Comparison of ENCODE assay signal across 1 cellular context in the genomic region with DNA sequence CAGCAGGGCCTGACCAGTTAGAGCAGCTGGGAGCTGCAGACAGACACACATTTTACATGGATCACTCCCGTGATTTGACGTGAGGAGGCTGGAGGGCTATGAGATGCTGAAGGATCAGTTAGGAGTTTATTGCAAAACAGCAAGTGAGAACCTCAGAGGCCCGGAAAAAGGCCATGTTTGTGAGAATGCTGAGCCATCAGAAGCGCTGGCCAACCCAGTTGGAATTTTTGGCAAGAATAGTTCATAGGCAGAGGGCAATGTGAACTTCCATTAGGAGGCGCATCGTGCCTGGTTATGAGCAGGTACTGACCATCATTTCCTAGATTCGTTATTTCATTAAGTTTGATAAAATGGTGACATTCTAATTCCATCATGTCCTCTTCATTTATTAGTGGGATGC.
TF ChIP-seq lines count a peak whose summit lies in the region.

No MANE protein-coding gene starts in this region.

TF ChIP-seq in GM23338, 12 proteins besides CTCF, POLR2A, EP300 and RAD21 (continued from another document):
- no peak for TF ChIP-seq JUNB (IDR thresholded peaks at IDR 0.05; ENCODE audit: unreplicated experiment)
- TF ChIP-seq ZNF331 (CRISPR knock-in tag; IDR thresholded peaks at IDR 0.05; ENCODE audit: low read depth), result no peak
- TF ChIP-seq ETS1 (IDR thresholded peaks at IDR 0.05), result no peak
- TF ChIP-seq, protein P1, sequence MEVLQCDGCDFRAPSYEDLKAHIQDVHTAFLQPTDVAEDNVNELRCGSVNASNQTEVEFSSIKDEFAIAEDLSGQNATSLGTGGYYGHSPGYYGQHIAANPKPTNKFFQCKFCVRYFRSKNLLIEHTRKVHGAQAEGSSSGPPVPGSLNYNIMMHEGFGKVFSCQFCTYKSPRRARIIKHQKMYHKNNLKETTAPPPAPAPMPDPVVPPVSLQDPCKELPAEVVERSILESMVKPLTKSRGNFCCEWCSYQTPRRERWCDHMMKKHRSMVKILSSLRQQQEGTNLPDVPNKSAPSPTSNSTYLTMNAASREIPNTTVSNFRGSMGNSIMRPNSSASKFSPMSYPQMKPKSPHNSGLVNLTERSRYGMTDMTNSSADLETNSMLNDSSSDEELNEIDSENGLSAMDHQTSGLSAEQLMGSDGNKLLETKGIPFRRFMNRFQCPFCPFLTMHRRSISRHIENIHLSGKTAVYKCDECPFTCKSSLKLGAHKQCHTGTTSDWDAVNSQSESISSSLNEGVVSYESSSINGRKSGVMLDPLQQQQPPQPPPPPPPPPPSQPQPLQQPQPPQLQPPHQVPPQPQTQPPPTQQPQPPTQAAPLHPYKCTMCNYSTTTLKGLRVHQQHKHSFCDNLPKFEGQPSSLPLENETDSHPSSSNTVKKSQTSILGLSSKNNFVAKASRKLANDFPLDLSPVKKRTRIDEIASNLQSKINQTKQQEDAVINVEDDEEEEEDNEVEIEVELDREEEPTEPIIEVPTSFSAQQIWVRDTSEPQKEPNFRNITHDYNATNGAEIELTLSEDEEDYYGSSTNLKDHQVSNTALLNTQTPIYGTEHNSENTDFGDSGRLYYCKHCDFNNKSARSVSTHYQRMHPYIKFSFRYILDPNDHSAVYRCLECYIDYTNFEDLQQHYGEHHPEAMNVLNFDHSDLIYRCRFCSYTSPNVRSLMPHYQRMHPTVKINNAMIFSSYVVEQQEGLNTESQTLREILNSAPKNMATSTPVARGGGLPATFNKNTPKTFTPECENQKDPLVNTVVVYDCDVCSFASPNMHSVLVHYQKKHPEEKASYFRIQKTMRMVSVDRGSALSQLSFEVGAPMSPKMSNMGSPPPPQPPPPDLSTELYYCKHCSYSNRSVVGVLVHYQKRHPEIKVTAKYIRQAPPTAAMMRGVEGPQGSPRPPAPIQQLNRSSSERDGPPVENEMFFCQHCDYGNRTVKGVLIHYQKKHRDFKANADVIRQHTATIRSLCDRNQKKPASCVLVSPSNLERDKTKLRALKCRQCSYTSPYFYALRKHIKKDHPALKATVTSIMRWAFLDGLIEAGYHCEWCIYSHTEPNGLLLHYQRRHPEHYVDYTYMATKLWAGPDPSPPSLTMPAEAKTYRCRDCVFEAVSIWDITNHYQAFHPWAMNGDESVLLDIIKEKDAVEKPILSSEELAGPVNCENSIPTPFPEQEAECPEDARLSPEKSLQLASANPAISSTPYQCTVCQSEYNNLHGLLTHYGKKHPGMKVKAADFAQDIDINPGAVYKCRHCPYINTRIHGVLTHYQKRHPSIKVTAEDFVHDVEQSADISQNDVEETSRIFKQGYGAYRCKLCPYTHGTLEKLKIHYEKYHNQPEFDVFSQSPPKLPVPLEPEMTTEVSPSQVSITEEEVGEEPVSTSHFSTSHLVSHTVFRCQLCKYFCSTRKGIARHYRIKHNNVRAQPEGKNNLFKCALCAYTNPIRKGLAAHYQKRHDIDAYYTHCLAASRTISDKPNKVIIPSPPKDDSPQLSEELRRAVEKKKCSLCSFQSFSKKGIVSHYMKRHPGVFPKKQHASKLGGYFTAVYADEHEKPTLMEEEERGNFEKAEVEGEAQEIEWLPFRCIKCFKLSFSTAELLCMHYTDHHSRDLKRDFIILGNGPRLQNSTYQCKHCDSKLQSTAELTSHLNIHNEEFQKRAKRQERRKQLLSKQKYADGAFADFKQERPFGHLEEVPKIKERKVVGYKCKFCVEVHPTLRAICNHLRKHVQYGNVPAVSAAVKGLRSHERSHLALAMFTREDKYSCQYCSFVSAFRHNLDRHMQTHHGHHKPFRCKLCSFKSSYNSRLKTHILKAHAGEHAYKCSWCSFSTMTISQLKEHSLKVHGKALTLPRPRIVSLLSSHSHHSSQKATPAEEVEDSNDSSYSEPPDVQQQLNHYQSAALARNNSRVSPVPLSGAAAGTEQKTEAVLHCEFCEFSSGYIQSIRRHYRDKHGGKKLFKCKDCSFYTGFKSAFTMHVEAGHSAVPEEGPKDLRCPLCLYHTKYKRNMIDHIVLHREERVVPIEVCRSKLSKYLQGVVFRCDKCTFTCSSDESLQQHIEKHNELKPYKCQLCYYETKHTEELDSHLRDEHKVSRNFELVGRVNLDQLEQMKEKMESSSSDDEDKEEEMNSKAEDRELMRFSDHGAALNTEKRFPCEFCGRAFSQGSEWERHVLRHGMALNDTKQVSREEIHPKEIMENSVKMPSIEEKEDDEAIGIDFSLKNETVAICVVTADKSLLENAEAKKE (CRISPR knock-in tag; IDR thresholded peaks at IDR 0.05), result no peak
